ENCODE assay signal across 9 cellular contexts in the genomic region with DNA sequence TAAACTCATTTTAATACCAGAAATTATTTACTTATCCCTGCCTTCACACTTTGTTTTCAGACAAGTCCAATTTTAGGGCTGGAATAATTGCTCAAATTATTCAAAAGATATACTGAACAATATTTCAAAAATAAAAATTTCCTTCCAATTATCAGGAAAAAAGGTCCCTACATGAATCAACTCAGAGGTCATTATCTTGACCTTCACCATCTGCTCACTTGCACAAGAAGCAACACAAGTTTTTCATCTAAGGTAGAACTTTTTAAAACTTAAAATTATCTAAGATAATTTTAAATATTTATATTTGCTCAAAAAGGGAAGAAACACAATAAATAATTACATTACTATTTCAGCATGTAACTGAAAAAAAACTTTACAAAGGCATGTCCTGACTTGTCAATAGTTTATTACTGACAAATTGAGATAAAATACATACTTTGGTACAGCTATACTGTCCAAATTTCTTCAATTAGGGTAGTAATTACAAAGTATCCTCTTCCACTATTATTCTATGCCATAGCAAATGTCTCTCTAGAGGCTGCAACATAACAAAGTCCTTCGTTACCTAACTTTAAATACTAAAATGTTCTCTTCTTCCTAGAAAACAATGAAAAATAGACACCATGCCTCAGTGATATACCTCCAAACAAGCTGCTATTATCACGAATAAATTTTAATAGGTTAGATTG. TPM values are rescaled to one million over a fixed set of nuclear protein-coding genes. Genes with fewer than 3 reads are reported as not detected.
DNase-seq lines count a peak whose midpoint lies in the region; ATAC-seq and TF ChIP-seq lines count a peak whose summit lies in the region.
"Had no signal": no experiment of that assay in that cellular context is flagged by ENCODE, and none has a peak within 500 bp of the region (broad histone marks: within the 10 kb centered on the region; RNA-seq: fewer than 3 reads in every experiment).

No MANE protein-coding gene starts in this region.

- peaks cover 37% of the 10 kb centered on the region for H3K4me1 Mint-ChIP-seq in activated naive CD4-positive, alpha-beta T cell treated with anti-CD3 and anti-CD28 coated beads, Interleukin-2, amount 10 ng/mL, durations not matched to agents 7 days and 5 days
- peaks cover 35% of the 10 kb centered on the region for H3K4me1 Mint-ChIP-seq in T-helper 17 cell
- no peaks in the 10 kb centered on the region for H3K4me1 Mint-ChIP-seq in Caco-2 (ENCODE audit: low read depth, unreplicated experiment)

- peak overlapping the region; percentile 89 for H3K4me3 Mint-ChIP-seq in activated naive CD4-positive, alpha-beta T cell treated with anti-CD3 and anti-CD28 coated beads, Interleukin-2, amount 10 ng/mL, durations not matched to agents 7 days and 5 days
- peak overlapping the region; percentile 93 for H3K4me3 Mint-ChIP-seq in T-helper 17 cell
- no peak overlapping the region for H3K4me3 Mint-ChIP-seq in Caco-2 (ENCODE audit: unreplicated experiment)

- TF ChIP-seq CTCF in fibroblast of the aortic adventitia (IDR thresholded peaks at IDR 0.05; ENCODE audit: insufficient read depth, low read length) (no peak), suprapubic skin (IDR thresholded peaks at IDR 0.05) (no peak), Caco-2 (IDR thresholded peaks at IDR 0.05; ENCODE audit: insufficient read depth in 1 of 2, low read depth in 1 of 2, low read length in 1 of 2, severe bottlenecking in 1 of 2, unreplicated experiment in 1 of 2) (no peak)

- H3K27me3 Mint-ChIP-seq in activated naive CD4-positive, alpha-beta T cell treated with anti-CD3 and anti-CD28 coated beads, Interleukin-2, amount 10 ng/mL, durations not matched to agents 7 days and 5 days = no peaks in the 10 kb centered on the region
- H3K27me3 Mint-ChIP-seq in T-helper 17 cell (no peaks in the 10 kb centered on the region), Caco-2 (ENCODE audit: insufficient read depth, unreplicated experiment) (peaks cover 19% of the 10 kb centered on the region)

- 45% methylated on average over 2 of the region's 2 CpGs for WGBS in suprapubic skin

- H3K36me3 Mint-ChIP-seq in activated naive CD4-positive, alpha-beta T cell treated with anti-CD3 and anti-CD28 coated beads, Interleukin-2, amount 10 ng/mL, durations not matched to agents 7 days and 5 days = peaks cover 18% of the 10 kb centered on the region
- peaks cover 6% of the 10 kb centered on the region for H3K36me3 Mint-ChIP-seq in T-helper 17 cell (ENCODE audit: low read depth)
- H3K36me3 Mint-ChIP-seq in Caco-2 (ENCODE audit: insufficient read depth, unreplicated experiment) = no peaks in the 10 kb centered on the region

- no peaks in the 10 kb centered on the region for H3K9me3 Mint-ChIP-seq in activated naive CD4-positive, alpha-beta T cell treated with anti-CD3 and anti-CD28 coated beads, Interleukin-2, amount 10 ng/mL, durations not matched to agents 7 days and 5 days
- H3K9me3 Mint-ChIP-seq in Caco-2 (ENCODE audit: unreplicated experiment) = no peaks in the 10 kb centered on the region

- BruUV-seq in Caco-2 (replicated peaks; lab: Mats Ljungman, UMichigan) = no TSS peak

- CTCF ChIA-PET in activated naive CD4-positive, alpha-beta T cell treated with anti-CD3 and anti-CD28 coated beads, Interleukin-2, amount 10 ng/mL, durations not matched to agents 7 days and 5 days (lab: Charles Lee) = no interaction called here
- CTCF ChIA-PET in Caco-2 (lab: Charles Lee) = no interaction called here

- peaks cover 26% of the 10 kb centered on the region for H3K4me1 ChIP-seq in suprapubic skin
- H3K4me1 ChIP-seq in Caco-2 = peaks cover 4% of the 10 kb centered on the region; the same call in 1 of the 2 replicates

- H3K9me3 ChIP-seq in T-helper 17 cell (ENCODE audit: control insufficient read depth, low read length, poor library complexity, severe bottlenecking) (no peaks in the 10 kb centered on the region), suprapubic skin (no peaks in the 10 kb centered on the region), Caco-2 (no peaks in the 10 kb centered on the region)

- no peak overlapping the region for H3K27ac Mint-ChIP-seq in activated naive CD4-positive, alpha-beta T cell treated with anti-CD3 and anti-CD28 coated beads, Interleukin-2, amount 10 ng/mL, durations not matched to agents 7 days and 5 days
- H3K27ac Mint-ChIP-seq in T-helper 17 cell (no peak overlapping the region), Caco-2 (ENCODE audit: unreplicated experiment) (no peak overlapping the region)

- H3K4me3 ChIP-seq in fibroblast of the aortic adventitia (ENCODE audit: low read depth, low read length) (peak overlapping the region; percentile 82), suprapubic skin (peak overlapping the region; percentile 98), Caco-2 (ENCODE audit: low read depth, low read length) (no peak overlapping the region)

- DNase-seq in activated naive CD4-positive, alpha-beta T cell treated with anti-CD3 and anti-CD28 coated beads, Interleukin-2, amount 10 ng/mL, durations not matched to agents 7 days and 5 days = no peak
- DNase-seq in activated naive CD4-positive, alpha-beta T cell treated with anti-CD3 and anti-CD28 coated beads, Interleukin-2, amount 50 U/mL, for 16 hours = no peak
- DNase-seq in T-helper 17 cell (no peak), fibroblast of the aortic adventitia (ENCODE audit: low read depth) (peak; percentile 21), suprapubic skin (ENCODE audit: low spot score in 2 of 2) (no peak), Caco-2 (no peak), NCI-H2107 treated with DMSO at 0.1 percent for 48 hours (lab: John Stamatoyannopoulos, UW; ENCODE audit: unreplicated experiment) (no peak)
- DNase-seq: NCI-H2029 treated with DMSO at 0.1 percent for 48 hours had no signal

- no peak overlapping the region for H3K27ac ChIP-seq in suprapubic skin

- TF ChIP-seq EP300 in suprapubic skin (IDR thresholded peaks at IDR 0.05) = no peak

- TF ChIP-seq POLR2A in suprapubic skin (IDR thresholded peaks at IDR 0.05) = no peak

- no peaks in the 10 kb centered on the region for H3K36me3 ChIP-seq in suprapubic skin
- H3K36me3 ChIP-seq in Caco-2 (ENCODE audit: control insufficient read depth, insufficient read depth, low read length) = no peaks in the 10 kb centered on the region

- POLR2A ChIA-PET in Caco-2 (lab: Charles Lee) = no interaction called here

- intact Hi-C loops in Caco-2 (cut with micrococcal nuclease; ENCODE audit: unreplicated experiment) = no loop called here

- no peak for ATAC-seq in T-helper 17 cell
- no peak for ATAC-seq in GM21529 (IDR thresholded peaks at IDR 0.05; ENCODE audit: unreplicated experiment)

- no peaks in the 10 kb centered on the region for H3K27me3 ChIP-seq in suprapubic skin
- H3K27me3 ChIP-seq in Caco-2 (replicated peaks; ENCODE audit: control insufficient read depth, insufficient read depth, low read length) = no peaks in the 10 kb centered on the region; the same call in 1 of the 2 replicates

RNA-seq across cellular contexts. Expression of a gene that starts 2.4 kb away (rescaled TPM):
- total RNA-seq in T-helper 17 cell (10 to 100 TPM; 87.6 to 95.6 TPM), fibroblast of the aortic adventitia (ENCODE audit: low replicate concordance) (10.8 and 17.1 TPM in 2 replicates), suprapubic skin (1 to 10 TPM; 4.7 to 9.5 (median 5.3) TPM), Caco-2 (2022) (0.29 and 0.46 TPM in 2 replicates)
